Comparison of ENCODE assay signal across 8 cellular contexts in genomic region chr1:9589719-9590157, GRCh38. TPM values are rescaled to one million over a fixed set of nuclear protein-coding genes. Genes with fewer than 3 reads are reported as not detected.
DNase-seq lines count a peak whose midpoint lies in the region; ATAC-seq and TF ChIP-seq lines count a peak whose summit lies in the region.

No MANE protein-coding gene starts in this region.

- H3K27me3 ChIP-seq in right cardiac atrium (ENCODE audit: control insufficient read depth, insufficient read depth): no peaks in the 10 kb centered on the region
- H3K27me3 ChIP-seq in spleen (replicated peaks in 1 of 7): no peaks in the 10 kb centered on the region

- no peak overlapping the region for H3K27ac ChIP-seq in right cardiac atrium (ENCODE audit: low read length)
- peak overlapping the region in 6 of 8 donors; percentile 48 to 88 (median 75) for H3K27ac ChIP-seq in spleen

- H3K27ac Mint-ChIP-seq in activated CD8-positive, alpha-beta memory T cell treated with anti-CD3 and anti-CD28 coated beads, Interleukin-2, amount 10 ng/mL, durations not matched to agents 7 days and 5 days: peak overlapping the region; percentile 66

- H3K4me3 ChIP-seq in WI38 (ENCODE audit: low read depth, low read length) (peak overlapping the region; percentile 68), right cardiac atrium (ENCODE audit: low read length) (peak overlapping the region; percentile 76), spleen (peak overlapping the region; percentile 65 to 91 (median 72))

- H3K4me1 ChIP-seq in right cardiac atrium (ENCODE audit: control insufficient read depth, insufficient read depth, low read length) (peaks cover 31% of the 10 kb centered on the region), spleen (peaks cover 24 to 67% (median 55%) of the 10 kb centered on the region in 6 donors)

- H3K9me3 Mint-ChIP-seq in activated CD8-positive, alpha-beta memory T cell treated with anti-CD3 and anti-CD28 coated beads, Interleukin-2, amount 10 ng/mL, durations not matched to agents 7 days and 5 days (ENCODE audit: low read depth): no peaks in the 10 kb centered on the region

- no peak for DNase-seq in activated CD8-positive, alpha-beta memory T cell treated with anti-CD3 and anti-CD28 coated beads, Interleukin-2, amount 10 ng/mL, durations not matched to agents 7 days and 5 days
- no peak for DNase-seq in activated CD8-positive, alpha-beta memory T cell treated with anti-CD3 and anti-CD28 coated beads, Interleukin-2, amount 50 U/mL, for 4 hours
- DNase-seq in right cardiac atrium (no peak), spleen (no peak), AG08395 (ENCODE audit: low spot score) (no peak), GDM1 (lab: John Stamatoyannopoulos, UW) (no peak)
- DNase-seq in stimulated activated CD4-positive, alpha-beta T cell treated with anti-CD3 and anti-CD28 coated beads, Interleukin-1b, Interleukin-23, amount 100 ng/mL, for 48 hours: no peak

- intact Hi-C loops in right cardiac atrium (cut with DNase I) (no loop called here), spleen (cut with DNase I; ENCODE audit: low total_unique reads) (no loop called here)

- WGBS in right cardiac atrium: 21% methylated on average over 6 of the region's 6 CpGs
- 7 to 19% (median 15%) methylated on average over 6 of the region's 6 CpGs for WGBS in spleen, 5 donors

- CTCF ChIA-PET in activated CD8-positive, alpha-beta memory T cell treated with anti-CD3 and anti-CD28 coated beads, Interleukin-2, amount 10 ng/mL, durations not matched to agents 7 days and 5 days (lab: Charles Lee): interaction anchor here (0.6 to 1.8 kb wide), 7 partner anchors 26 to 905 kb away, joined by 3 to 8 read pairs (median 4); no protein-coding TSS in a partner anchor

- ATAC-seq in activated CD8-positive, alpha-beta memory T cell treated with anti-CD3 and anti-CD28 coated beads, Interleukin-2, amount 10 ng/mL, durations not matched to agents 7 days and 5 days: no peak
- ATAC-seq in right cardiac atrium: no peak

- no peaks in the 10 kb centered on the region for H3K9me3 ChIP-seq in right cardiac atrium (ENCODE audit: control insufficient read depth, low read length)
- no peaks in the 10 kb centered on the region for H3K9me3 ChIP-seq in spleen

- TF ChIP-seq POLR2A in spleen (IDR thresholded peaks at IDR 0.05): no peak

- H3K36me3 ChIP-seq in spleen: no peaks in the 10 kb centered on the region

- no peak for TF ChIP-seq CTCF in WI38 (IDR thresholded peaks at IDR 0.05; ENCODE audit: low read depth, low read length)
- TF ChIP-seq CTCF in spleen (IDR thresholded peaks at IDR 0.05 in 8 of 11, conservative IDR thresholded peaks at IDR 0.05 in 3 of 11): no peak

- H3K4me3 Mint-ChIP-seq in activated CD8-positive, alpha-beta memory T cell treated with anti-CD3 and anti-CD28 coated beads, Interleukin-2, amount 10 ng/mL, durations not matched to agents 7 days and 5 days: peak overlapping the region; percentile 79

- peaks cover 33% of the 10 kb centered on the region for H3K4me1 Mint-ChIP-seq in activated CD8-positive, alpha-beta memory T cell treated with anti-CD3 and anti-CD28 coated beads, Interleukin-2, amount 10 ng/mL, durations not matched to agents 7 days and 5 days

- H3K27me3 Mint-ChIP-seq in activated CD8-positive, alpha-beta memory T cell treated with anti-CD3 and anti-CD28 coated beads, Interleukin-2, amount 10 ng/mL, durations not matched to agents 7 days and 5 days: no peaks in the 10 kb centered on the region

- H3K36me3 Mint-ChIP-seq in activated CD8-positive, alpha-beta memory T cell treated with anti-CD3 and anti-CD28 coated beads, Interleukin-2, amount 10 ng/mL, durations not matched to agents 7 days and 5 days: no peaks in the 10 kb centered on the region

RNA-seq across cellular contexts. Expression of gene TMEM201, which starts 1.0 kb away (rescaled TPM):
- total RNA-seq in activated CD8-positive, alpha-beta memory T cell treated with anti-CD3 and anti-CD28 coated beads, Interleukin-2, amount 10 ng/mL, durations not matched to agents 7 days and 5 days: 10 to 100 TPM; 20.0 to 26.9 TPM
- 10 to 100 TPM; 18.4 to 23.3 (median 21.1) TPM for total RNA-seq in right cardiac atrium
- polyA plus RNA-seq in right cardiac atrium: 14.5 TPM
- total RNA-seq in spleen: 10 to 100 TPM in 1 of 7 donors, 1 to 10 TPM in 6; 5.6 to 11.6 (median 9.1) TPM
- polyA plus RNA-seq in spleen: 1 to 10 TPM; 2.5 to 5.2 (median 3.0) TPM

RNA-seq across cellular contexts. Expression of gene SLC25A33, which starts 50.5 kb away (rescaled TPM):
- 1 to 10 TPM; 4.5 to 7.7 TPM for total RNA-seq in activated CD8-positive, alpha-beta memory T cell treated with anti-CD3 and anti-CD28 coated beads, Interleukin-2, amount 10 ng/mL, durations not matched to agents 7 days and 5 days
- total RNA-seq in right cardiac atrium: 10 to 100 TPM in 1 of 4 donors, 1 to 10 TPM in 3; 7.0 to 11.4 (median 8.0) TPM
- 12.9 TPM for polyA plus RNA-seq in right cardiac atrium
- total RNA-seq in spleen: 1 to 10 TPM; 2.4 to 4.5 (median 3.3) TPM
- polyA plus RNA-seq in spleen: 1 to 10 TPM; 2.8 to 3.9 (median 3.1) TPM
